8 cellular contexts compared by ENCODE assay signal in genomic region chr1:26787706-26788514, GRCh38. TPM values are rescaled to one million over a fixed set of nuclear protein-coding genes. Genes with fewer than 3 reads are reported as not detected.
DNase-seq lines count a peak whose midpoint lies in the region; ATAC-seq and TF ChIP-seq lines count a peak whose summit lies in the region.

PIGV (plus strand) TSS chr1:26787950; CDS start chr1:26790816, 2,866 bp downstream.

- H3K9me3 ChIP-seq in WERI-Rb-1 (ENCODE audit: severe bottlenecking) (no peaks in the 10 kb centered on the region), breast epithelium (no peaks in the 10 kb centered on the region)

- peak within 1 kb of the TSS; percentile 83 for H3K4me3 ChIP-seq in ACC112 (ENCODE audit: low read depth, low read length)
- H3K4me3 ChIP-seq in WERI-Rb-1 (ENCODE audit: low read depth, low read length), result peak within 1 kb of the TSS; percentile 93
- H3K4me3 ChIP-seq in breast epithelium, result peak within 1 kb of the TSS; percentile 62 to 79 (median 74)

- intact Hi-C loops in breast epithelium (cut with DNase I; ENCODE audit: low total_unique reads), result loop anchor here (2.0 to 5.0 kb wide), 2 partner anchors 91 to 185 kb away; partner anchors contain the start of gene ARID1A

- DNase-seq in NCI-H2196 treated with DMSO at 0.1 percent for 48 hours (lab: John Stamatoyannopoulos, UW; ENCODE audit: unreplicated experiment), result peak; percentile 90
- peak; percentile 88 for DNase-seq in WERI-Rb-1
- DNase-seq in breast epithelium (ENCODE audit: low spot score in 2 of 2), result peak; percentile 84 to 87
- peak; percentile 85 for DNase-seq in inferior parietal cortex (ENCODE audit: extremely low spot score)
- DNase-seq in stimulated activated CD4-positive, alpha-beta T cell treated with anti-CD3 and anti-CD28 coated beads, Interleukin-12 subunit alpha, Interleukin-12 subunit beta, amount 100 ng/mL, for 24 hours (ENCODE audit: low read depth in 2 of 2), result peak; percentile 80 to 81

- no peaks in the 10 kb centered on the region for H3K27me3 ChIP-seq in ACC112 (ENCODE audit: insufficient read depth, low read length)
- H3K27me3 ChIP-seq in WERI-Rb-1 (ENCODE audit: insufficient read depth, low read depth, severe bottlenecking), result no peaks in the 10 kb centered on the region
- no peaks in the 10 kb centered on the region for H3K27me3 ChIP-seq in breast epithelium

- H3K36me3 ChIP-seq in ACC112 (ENCODE audit: insufficient read depth, low read length), result no peaks in the 10 kb centered on the region
- peaks cover 6% of the 10 kb centered on the region for H3K36me3 ChIP-seq in WERI-Rb-1
- no peaks in the 10 kb centered on the region for H3K36me3 ChIP-seq in breast epithelium

- peaks cover 46% of the 10 kb centered on the region for H3K4me1 ChIP-seq in ACC112 (ENCODE audit: control insufficient read depth, insufficient read depth, low read length, unreplicated experiment)
- peaks cover 7 to 8% of the 10 kb centered on the region in 2 donors for H3K4me1 ChIP-seq in breast epithelium

- peak; percentile 63 for ATAC-seq in GM18867 (IDR thresholded peaks at IDR 0.05; ENCODE audit: unreplicated experiment)
- ATAC-seq in HG03097 (IDR thresholded peaks at IDR 0.05; ENCODE audit: low FRiP score, unreplicated experiment), result peak; percentile 62

- H3K27ac ChIP-seq in ACC112 (ENCODE audit: low read depth, low read length), result peak within 1 kb of the TSS; percentile 98
- H3K27ac ChIP-seq in WERI-Rb-1, result peak within 1 kb of the TSS; percentile 98
- H3K27ac ChIP-seq in breast epithelium, result peak within 1 kb of the TSS; percentile 98 to 99

- peak; percentile 37 for TF ChIP-seq POLR2A in breast epithelium (IDR thresholded peaks at IDR 0.05)

- peak within 1 kb of the TSS; percentile 85 for H2AFZ ChIP-seq in ACC112 (ENCODE audit: low read length, unreplicated experiment)

- TF ChIP-seq CTCF in WERI-Rb-1 (IDR thresholded peaks at IDR 0.05; ENCODE audit: low read depth, low read length), result no peak
- TF ChIP-seq CTCF in breast epithelium (IDR thresholded peaks at IDR 0.05), result peak; percentile 45 to 65 (median 49)

- no peaks in the 10 kb centered on the region for H3K79me2 ChIP-seq in ACC112 (ENCODE audit: control insufficient read depth, insufficient read depth, low read length, unreplicated experiment)

RNA-seq across cellular contexts. Expression of gene PIGV, which starts in this region (rescaled TPM):
- 10 to 100 TPM; 18.7 to 36.8 (median 29.7) TPM for total RNA-seq in breast epithelium

Comparison
In these comparisons a context has a peak if more than half of its experiments do, and no peak if none do; other contexts are left out.
1. Peak in every context shown above with its lines: DNase-seq, ATAC-seq, H3K4me3 ChIP-seq and H3K27ac ChIP-seq.